Comparison of ENCODE assay signal across 8 cellular contexts in genomic region chr13:42970824-42971669, GRCh38. TPM values are rescaled to one million over a fixed set of nuclear protein-coding genes. Genes with fewer than 3 reads are reported as not detected.
A peak's percentile ranks its signal among the peaks of the same experiment; 100 is the strongest.
DNase-seq lines count a peak whose midpoint lies in the region; ATAC-seq and TF ChIP-seq lines count a peak whose summit lies in the region.

No MANE protein-coding gene starts in this region.

- H3K27ac Mint-ChIP-seq in activated naive CD4-positive, alpha-beta T cell treated with anti-CD3 and anti-CD28 coated beads, Interleukin-2, amount 50 U/mL, for 72 hours: no peak overlapping the region

- H3K79me2 ChIP-seq in PC-9 (ENCODE audit: low read depth): no peaks in the 10 kb centered on the region

- no TSS peak for BruUV-seq in PC-9 (replicated peaks; lab: Mats Ljungman, UMichigan)

- peak; percentile 45 for TF ChIP-seq CTCF in AG04449 (IDR thresholded peaks at IDR 0.05; ENCODE audit: insufficient read depth, low read length, missing control alignments)
- TF ChIP-seq CTCF in GM12875 (IDR thresholded peaks at IDR 0.05; ENCODE audit: borderline replicate concordance, insufficient read depth, low read depth, low read length): peak; percentile 71; the same call in 1 of the 2 replicates
- TF ChIP-seq CTCF in PC-9 (conservative IDR thresholded peaks at IDR 0.05): peak; percentile 67
- peak; percentile 50 to 78 for TF ChIP-seq CTCF in right atrium auricular region (IDR thresholded peaks at IDR 0.05)

- H3K4me3 ChIP-seq in AG04449 (ENCODE audit: low read depth, low read length) (no peak overlapping the region), GM12875 (ENCODE audit: low read depth, low read length) (no peak overlapping the region), PC-9 (no peak overlapping the region), right atrium auricular region (no peak overlapping the region), aorta (ENCODE audit: low read length in 2 of 2) (no peak overlapping the region)

- no peaks in the 10 kb centered on the region for H4K20me1 ChIP-seq in PC-9 (ENCODE audit: insufficient read depth)

- intact Hi-C loops in PC-9 (cut with micrococcal nuclease; ENCODE audit: unreplicated experiment): loop anchor here (5.0 kb wide), 1 partner anchor 56 kb away; no protein-coding TSS in a partner anchor
- intact Hi-C loops in aorta (cut with DNase I): loop anchor here (5.0 to 10.0 kb wide), 2 partner anchors 834 to 901 kb away; no protein-coding TSS in a partner anchor

- CTCF ChIA-PET in AG04449 (lab: Yijun Ruan, JAX) (interaction anchor here (0.8 to 3.4 kb wide), 15 partner anchors 11 to 833 kb away, joined by 3 to 25 read pairs (median 4); partner anchors contain the start of gene EPSTI1), PC-9 (lab: Charles Lee) (no interaction called here)

- peaks cover 0 to 11% of the 10 kb centered on the region in 2 donors for H3K36me3 Mint-ChIP-seq in activated naive CD4-positive, alpha-beta T cell treated with anti-CD3 and anti-CD28 coated beads, Interleukin-2, amount 50 U/mL, for 72 hours

- H3K4me2 ChIP-seq in PC-9: no peak overlapping the region

- POLR2A ChIA-PET in AG04449 (lab: Yijun Ruan, JAX): no interaction called here
- POLR2A ChIA-PET in PC-9 (lab: Charles Lee; ENCODE audit: unreplicated experiment): no interaction called here

- ATAC-seq in HG03095 (IDR thresholded peaks at IDR 0.05; ENCODE audit: unreplicated experiment) (peak; percentile 56), aorta (ENCODE audit: low FRiP score) (no peak)
- ATAC-seq in activated naive CD4-positive, alpha-beta T cell treated with anti-CD3 and anti-CD28 coated beads, Interleukin-2, amount 50 U/mL, for 72 hours: peak; percentile 68 to 76

- no peaks in the 10 kb centered on the region for H3K9me3 Mint-ChIP-seq in activated naive CD4-positive, alpha-beta T cell treated with anti-CD3 and anti-CD28 coated beads, Interleukin-2, amount 50 U/mL, for 72 hours

- H3K36me3 ChIP-seq in PC-9 (ENCODE audit: low read depth) (no peaks in the 10 kb centered on the region), right atrium auricular region (no peaks in the 10 kb centered on the region), aorta (ENCODE audit: control insufficient read depth in 1 of 2, insufficient read depth in 2 of 2, low read length in 1 of 2) (no peaks in the 10 kb centered on the region)

- H3K27ac ChIP-seq in PC-9: no peak overlapping the region
- H3K27ac ChIP-seq in right atrium auricular region: no peak overlapping the region
- H3K27ac ChIP-seq in aorta (ENCODE audit: low read depth in 1 of 2, low read length in 2 of 2): no peak overlapping the region

- 64 to 68% methylated on average over 6 of the region's 6 CpGs for WGBS in aorta, 2 donors

- H2AFZ ChIP-seq in PC-9: no peak overlapping the region

- no peaks in the 10 kb centered on the region for H3K9me2 ChIP-seq in PC-9 (ENCODE audit: insufficient read depth)

- DNase-seq in AG04449 (ENCODE audit: low read depth, low spot score) (no peak), PC-9 (no peak), right atrium auricular region (ENCODE audit: low spot score) (no peak), aorta (no peak)
- DNase-seq in activated naive CD4-positive, alpha-beta T cell treated with anti-CD3 and anti-CD28 coated beads, Interleukin-2, amount 50 U/mL, for 72 hours (ENCODE audit: low spot score in 2 of 2): peak in 1 of 2 donors; percentile 33
- DNase-seq in stimulated activated CD4-positive, alpha-beta T cell treated with anti-CD3 and anti-CD28 coated beads, Interleukin-12 subunit alpha, Interleukin-12 subunit beta, amount 100 ng/mL, for 4 hours: peak; percentile 30

- H3K9me3 ChIP-seq in PC-9 (ENCODE audit: insufficient read depth, low read depth) (no peaks in the 10 kb centered on the region), right atrium auricular region (no peaks in the 10 kb centered on the region), aorta (ENCODE audit: control insufficient read depth, low read length) (no peaks in the 10 kb centered on the region)

- H3K4me1 ChIP-seq in PC-9 (replicated peaks; ENCODE audit: insufficient read depth) (no peaks in the 10 kb centered on the region), right atrium auricular region (peaks cover 0 to 23% of the 10 kb centered on the region in 2 donors), aorta (ENCODE audit: control insufficient read depth in 1 of 2, insufficient read depth in 2 of 2, low read length in 2 of 2) (no peaks in the 10 kb centered on the region)

- H3K27me3 ChIP-seq in PC-9 (ENCODE audit: insufficient read depth, low read depth): no peaks in the 10 kb centered on the region
- H3K27me3 ChIP-seq in right atrium auricular region: no peaks in the 10 kb centered on the region
- H3K27me3 ChIP-seq in aorta (ENCODE audit: control insufficient read depth in 1 of 2, insufficient read depth in 2 of 2, low read length in 1 of 2): no peaks in the 10 kb centered on the region

- H3F3A ChIP-seq in PC-9 (ENCODE audit: insufficient read depth, low read depth): no peaks in the 10 kb centered on the region

RNA-seq across cellular contexts. Expression of gene EPSTI1, which starts 21.0 kb away (rescaled TPM):
- total RNA-seq in PC-9 (2021): 2.7 and 3.4 TPM in 2 replicates
- 10 to 100 TPM; 12.7 to 18.7 TPM for total RNA-seq in activated naive CD4-positive, alpha-beta T cell treated with anti-CD3 and anti-CD28 coated beads, Interleukin-2, amount 50 U/mL, for 72 hours
- 1 to 10 TPM; 3.1 to 3.9 TPM for total RNA-seq in right atrium auricular region
- 10 to 100 TPM; 12.1 to 13.6 TPM for total RNA-seq in aorta
- polyA plus RNA-seq in aorta: 1 to 10 TPM; 2.7 to 3.6 TPM

RNA-seq across cellular contexts. Expression of gene DNAJC15, which starts 52.3 kb away (rescaled TPM):
- 12.7 and 14.8 TPM in 2 replicates for total RNA-seq in PC-9 (2021)
- 10 to 100 TPM in 1 of 2 donors, 1 to 10 TPM in 1; 5.4 to 15.7 TPM for total RNA-seq in activated naive CD4-positive, alpha-beta T cell treated with anti-CD3 and anti-CD28 coated beads, Interleukin-2, amount 50 U/mL, for 72 hours
- total RNA-seq in right atrium auricular region: 10 to 100 TPM; 10.8 to 14.0 TPM
- 10 to 100 TPM in 1 of 2 donors, 1 to 10 TPM in 1; 7.4 to 13.6 TPM for total RNA-seq in aorta
- polyA plus RNA-seq in aorta: 10 to 100 TPM; 10.6 to 19.4 TPM
